In genomic region chr7:92768501-92769360, GRCh38 we compare ENCODE assay signal across 8 cellular contexts.
DNase-seq lines count a peak whose midpoint lies in the region; ATAC-seq and TF ChIP-seq lines count a peak whose summit lies in the region.

No MANE protein-coding gene starts in this region.

- H3K4me1 Mint-ChIP-seq in activated naive CD8-positive, alpha-beta T cell treated with anti-CD3 and anti-CD28 coated beads for 36 hours = peaks cover 48% of the 10 kb centered on the region

- H3K27me3 ChIP-seq in heart right ventricle (no peaks in the 10 kb centered on the region), ovary (no peaks in the 10 kb centered on the region)

- peaks cover 60% of the 10 kb centered on the region for H3K36me3 Mint-ChIP-seq in activated naive CD8-positive, alpha-beta T cell treated with anti-CD3 and anti-CD28 coated beads for 36 hours

- WGBS in heart right ventricle, 2 donors = 82 to 83% methylated on average over 5 of the region's 5 CpGs
- WGBS in ovary, 3 donors = 79 to 86% (median 79%) methylated on average over 5 of the region's 5 CpGs

- H3K4me1 ChIP-seq in heart right ventricle (peaks cover 4 to 44% (median 26%) of the 10 kb centered on the region in 9 donors), ovary (ENCODE audit: insufficient read depth) (no peaks in the 10 kb centered on the region)

- H3K4me3 ChIP-seq in heart right ventricle (no peak overlapping the region), ovary (no peak overlapping the region)

- H3K27ac ChIP-seq in heart right ventricle (no peak overlapping the region), ovary (no peak overlapping the region)

- H3K27me3 Mint-ChIP-seq in activated naive CD8-positive, alpha-beta T cell treated with anti-CD3 and anti-CD28 coated beads for 36 hours = no peaks in the 10 kb centered on the region

- peak overlapping the region; percentile 88 for H3K27ac Mint-ChIP-seq in activated naive CD8-positive, alpha-beta T cell treated with anti-CD3 and anti-CD28 coated beads for 36 hours

- no peaks in the 10 kb centered on the region for H3K9me3 Mint-ChIP-seq in activated naive CD8-positive, alpha-beta T cell treated with anti-CD3 and anti-CD28 coated beads for 36 hours

- peak overlapping the region; percentile 52 for H3K4me3 Mint-ChIP-seq in activated naive CD8-positive, alpha-beta T cell treated with anti-CD3 and anti-CD28 coated beads for 36 hours

- TF ChIP-seq EP300 in ovary (IDR thresholded peaks at IDR 0.05) = no peak

- intact Hi-C loops in heart right ventricle (cut with DNase I) = no loop called here
- intact Hi-C loops in ovary (cut with DNase I) = no loop called here

- TF ChIP-seq CTCF in heart right ventricle (IDR thresholded peaks at IDR 0.05) (no peak), ovary (IDR thresholded peaks at IDR 0.05) (no peak)

- peak; percentile 60 for ATAC-seq in GM18519 (IDR thresholded peaks at IDR 0.05; ENCODE audit: low FRiP score, unreplicated experiment)
- ATAC-seq in GM21786 (IDR thresholded peaks at IDR 0.05; ENCODE audit: unreplicated experiment) = peak; percentile 93
- no peak for ATAC-seq in heart right ventricle

- peaks cover 0 to 12% (median 0%) of the 10 kb centered on the region in 9 donors for H3K36me3 ChIP-seq in heart right ventricle
- H3K36me3 ChIP-seq in ovary = no peaks in the 10 kb centered on the region

- H3K9me3 ChIP-seq in heart right ventricle (no peaks in the 10 kb centered on the region), ovary (no peaks in the 10 kb centered on the region)

- TF ChIP-seq POLR2A in ovary (IDR thresholded peaks at IDR 0.05) = no peak

- peak; percentile 32 for DNase-seq in NCI-H1092 (lab: John Stamatoyannopoulos, UW)
- DNase-seq in activated naive CD8-positive, alpha-beta T cell treated with anti-CD3 and anti-CD28 coated beads for 36 hours = peak; percentile 23
- DNase-seq in pons (ENCODE audit: low spot score) = peak; percentile 65
- no peak for DNase-seq in heart right ventricle
- DNase-seq in ovary = no peak
- DNase-seq in T-helper 9 cell = no peak

Comparison
In these comparisons a context has a peak if more than half of its experiments do, and no peak if none do; other contexts are left out.
1. ATAC-seq: peak in GM18519 (single experiment) and GM21786 (single experiment); none in heart right ventricle (0 of 8).
2. DNase-seq: peak in NCI-H1092 (single experiment), activated naive CD8-positive, alpha-beta T cell treated with anti-CD3 and anti-CD28 coated beads for 36 hours (single experiment) and pons (single experiment); none in heart right ventricle (0 of 2), ovary (0 of 5) and T-helper 9 cell (single experiment).